16 cellular contexts compared by ENCODE assay signal in genomic region chr5:109450129-109450877, GRCh38. TPM values are rescaled to one million over a fixed set of nuclear protein-coding genes. Genes with fewer than 3 reads are reported as not detected.
DNase-seq lines count a peak whose midpoint lies in the region; ATAC-seq and TF ChIP-seq lines count a peak whose summit lies in the region.
"Had no signal": no experiment of that assay in that cellular context is flagged by ENCODE, and none has a peak within 500 bp of the region (broad histone marks: within the 10 kb centered on the region; RNA-seq: fewer than 3 reads in every experiment).

No MANE protein-coding gene starts in this region.

- BruUV-seq in PC-3 (replicated peaks; lab: Mats Ljungman, UMichigan) = no TSS peak

- H3K27me3 ChIP-seq in PC-3 (ENCODE audit: low read length) = no peaks in the 10 kb centered on the region

- H3K9me3 ChIP-seq in PC-3 (ENCODE audit: low read length) = no peaks in the 10 kb centered on the region

- H3K4me3 ChIP-seq in PC-3 (ENCODE audit: low read length) = no peak overlapping the region

- POLR2A ChIA-PET in PC-3 (lab: Charles Lee; ENCODE audit: unreplicated experiment) = no interaction called here

- intact Hi-C loops in PC-3 (cut with micrococcal nuclease) = loop anchor here (10.0 kb wide), 2 partner anchors 546 to 926 kb away; no protein-coding TSS in a partner anchor

- H3K79me2 ChIP-seq in PC-3 (ENCODE audit: low read length) = no peaks in the 10 kb centered on the region

- H3K9ac ChIP-seq in PC-3 (ENCODE audit: low read length) = no peak overlapping the region

- peaks cover 5% of the 10 kb centered on the region for H3K4me1 ChIP-seq in PC-3 (ENCODE audit: insufficient read depth, low read length)

- H3K36me3 Mint-ChIP-seq in brain (no peaks in the 10 kb centered on the region), progenitor cell of endocrine pancreas (ENCODE audit: insufficient read depth) (no peaks in the 10 kb centered on the region)
- no peaks in the 10 kb centered on the region for H3K36me3 Mint-ChIP-seq in activated T-cell treated with anti-CD3 and anti-CD28 coated beads, Interleukin-2, amount 50 U/mL, for 24 hours (ENCODE audit: low read depth)

- H3K9me3 Mint-ChIP-seq in brain = peaks cover 0 to 7% (median 3%) of the 10 kb centered on the region in 5 experiments
- no peaks in the 10 kb centered on the region for H3K9me3 Mint-ChIP-seq in progenitor cell of endocrine pancreas (ENCODE audit: low read depth)
- H3K9me3 Mint-ChIP-seq in activated T-cell treated with anti-CD3 and anti-CD28 coated beads, Interleukin-2, amount 50 U/mL, for 24 hours = no peaks in the 10 kb centered on the region
- H3K9me3 Mint-ChIP-seq: central memory CD8-positive, alpha-beta T cell had no signal

- no peak for TF ChIP-seq CTCF in brain (conservative IDR thresholded peaks at IDR 0.05)
- no peak for TF ChIP-seq CTCF in progenitor cell of endocrine pancreas (IDR thresholded peaks at IDR 0.05; ENCODE audit: unreplicated experiment)
- no peak for TF ChIP-seq CTCF in PC-3 (conservative IDR thresholded peaks at IDR 0.05; ENCODE audit: low read depth, low read length)

- H3F3A ChIP-seq in PC-3 (ENCODE audit: low read length, unreplicated experiment) = no peaks in the 10 kb centered on the region

- CTCF ChIA-PET in PC-3 (lab: Charles Lee) = no interaction called here

- H2AFZ ChIP-seq in PC-3 (ENCODE audit: low read length) = no peak overlapping the region

- no peaks in the 10 kb centered on the region for H3K9me2 ChIP-seq in PC-3 (replicated peaks; ENCODE audit: low read length)

- peaks cover 40% of the 10 kb centered on the region for H3K4me1 Mint-ChIP-seq in brain
- peaks cover 3% of the 10 kb centered on the region for H3K4me1 Mint-ChIP-seq in progenitor cell of endocrine pancreas (ENCODE audit: low read depth)
- no peaks in the 10 kb centered on the region for H3K4me1 Mint-ChIP-seq in activated T-cell treated with anti-CD3 and anti-CD28 coated beads, Interleukin-2, amount 50 U/mL, for 24 hours (ENCODE audit: low read depth)
- H3K4me1 Mint-ChIP-seq: central memory CD8-positive, alpha-beta T cell had no signal

- H3K27ac ChIP-seq in PC-3 (ENCODE audit: low read length) = no peak overlapping the region
- H3K27ac ChIP-seq: C4-2B had no signal

- ATAC-seq in GM19372 (IDR thresholded peaks at IDR 0.05; ENCODE audit: low read depth, unreplicated experiment) (peak; percentile 74), HG03442 (IDR thresholded peaks at IDR 0.05; ENCODE audit: unreplicated experiment) (peak; percentile 66), PC-3 (no peak)

- no peak overlapping the region for H3K4me2 ChIP-seq in PC-3 (ENCODE audit: low read length)

- no peaks in the 10 kb centered on the region for H4K20me1 ChIP-seq in PC-3 (ENCODE audit: low read length)

- peak overlapping the region in 4 of 5 experiments; percentile 72 to 91 (median 86) for H3K27ac Mint-ChIP-seq in brain
- peak overlapping the region; percentile 3 for H3K27ac Mint-ChIP-seq in progenitor cell of endocrine pancreas
- H3K27ac Mint-ChIP-seq in activated T-cell treated with anti-CD3 and anti-CD28 coated beads, Interleukin-2, amount 50 U/mL, for 24 hours = no peak overlapping the region

- H3K36me3 ChIP-seq in PC-3 (ENCODE audit: low read depth, low read length) = no peaks in the 10 kb centered on the region

- DNase-seq in progenitor cell of endocrine pancreas (ENCODE audit: low spot score, unreplicated experiment) = no peak
- no peak for DNase-seq in PC-3
- no peak for DNase-seq in activated CD4-positive, alpha-beta T cell treated with anti-CD3 and anti-CD28 coated beads, Interleukin-2, amount 50 U/mL, for 1 hour
- no peak for DNase-seq in activated T-cell treated with anti-CD3 and anti-CD28 coated beads, Interleukin-2, amount 50 U/mL, for 24 hours
- DNase-seq: activated CD4-positive, CD25-positive, alpha-beta regulatory T cell treated with anti-CD3 and anti-CD28 coated beads, Interleukin-2, amount 50 U/mL, for 72 hours; EL; IMR-90; left colon; NCI-H146; stimulated activated CD4-positive, alpha-beta T cell treated with anti-CD3 and anti-CD28 coated beads, Interleukin-2, amount 100 ng/mL, for 24 hours; T-helper 1 cell had no signal

- H3K4me3 Mint-ChIP-seq in brain = peak overlapping the region in 2 of 5 experiments; percentile 34 to 36
- H3K4me3 Mint-ChIP-seq in progenitor cell of endocrine pancreas (ENCODE audit: low read depth) = no peak overlapping the region
- H3K4me3 Mint-ChIP-seq in activated T-cell treated with anti-CD3 and anti-CD28 coated beads, Interleukin-2, amount 50 U/mL, for 24 hours = no peak overlapping the region
- H3K4me3 Mint-ChIP-seq: central memory CD8-positive, alpha-beta T cell had no signal

- no peaks in the 10 kb centered on the region for H3K27me3 Mint-ChIP-seq in brain
- H3K27me3 Mint-ChIP-seq in progenitor cell of endocrine pancreas = no peaks in the 10 kb centered on the region
- peaks cover 2% of the 10 kb centered on the region for H3K27me3 Mint-ChIP-seq in activated T-cell treated with anti-CD3 and anti-CD28 coated beads, Interleukin-2, amount 50 U/mL, for 24 hours

RNA-seq across cellular contexts. Expression of gene PJA2, which starts 40.5 kb away (rescaled TPM):
- 51.2 TPM for polyA plus RNA-seq in brain (ENCODE audit: insufficient read depth, low read depth, low replicate concordance)
- total RNA-seq in progenitor cell of endocrine pancreas (62.0 and 63.4 TPM in 2 replicates), PC-3 (2014; rRNA removed) (12.8 and 14.3 TPM in 2 replicates)
